Comparison of ENCODE assay signal across 20 cellular contexts in the genomic region with DNA sequence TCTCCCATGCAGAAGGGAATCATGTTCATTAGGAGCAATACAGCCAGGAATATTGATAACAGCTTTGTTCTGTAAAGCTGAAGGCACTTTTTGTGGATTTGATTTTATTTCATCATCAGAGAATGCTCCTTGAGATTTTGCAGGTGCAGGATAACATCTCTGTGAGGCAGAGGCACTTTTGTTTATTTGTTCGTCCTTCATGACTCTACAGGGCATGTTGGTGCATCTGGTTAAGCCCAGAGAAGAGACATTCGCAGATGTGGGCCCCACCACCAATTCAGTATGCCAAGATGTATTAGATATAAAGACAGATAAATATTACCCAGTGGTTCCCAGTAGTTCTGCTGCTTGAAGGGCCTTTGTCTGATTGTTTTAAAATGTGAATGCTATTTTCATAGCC.
A peak's percentile ranks its signal among the peaks of the same experiment; 100 is the strongest.
DNase-seq lines count a peak whose midpoint lies in the region; TF ChIP-seq lines count a peak whose summit lies in the region.
"Had no signal": no experiment of that assay in that cellular context is flagged by ENCODE, and none has a peak within 500 bp of the region (broad histone marks: within the 10 kb centered on the region; RNA-seq: fewer than 3 reads in every experiment).

No MANE protein-coding gene starts in this region.

- DNase-seq in DMS53 (lab: John Stamatoyannopoulos, UW): peak; percentile 11
- no peak for DNase-seq in DMS53 treated with DMSO at 0.1 percent for 48 hours (lab: John Stamatoyannopoulos, UW; ENCODE audit: unreplicated experiment)
- peak; percentile 80 for DNase-seq in NCI-H2171 treated with DMSO at 0.1 percent for 48 hours (lab: John Stamatoyannopoulos, UW)
- peak; percentile 50 for DNase-seq in mammary epithelial cell
- DNase-seq in GF-D8 (lab: John Stamatoyannopoulos, UW): no peak
- no peak for DNase-seq in activated CD4-positive, alpha-beta T cell treated with anti-CD3 and anti-CD28 coated beads, Interleukin-2, amount 50 U/mL, for 48 hours
- DNase-seq in AML-193 (lab: John Stamatoyannopoulos, UW): no peak
- DNase-seq: GM23248, Karpas-422, MM.1S, NCI-H1092 treated with DMSO at 0.1 percent for 48 hours, NCI-H2029 treated with DMSO at 0.1 percent for 48 hours, NCI-H82, PC-3, RPMI8226, SHP77 treated with DMSO at 0.1 percent for 48 hours had no signal

- POLR2A ChIA-PET in HEK293 (lab: Yijun Ruan, JAX): interaction anchor here (0.6 kb wide), 1 partner anchor 1528 kb away, joined by 3 read pairs; no protein-coding TSS in a partner anchor

- WGBS in mammary epithelial cell (ENCODE audit: low coverage, missing lambda C conversion rate): 0% methylated on average over 2 of the region's 2 CpGs

- in situ Hi-C loops in mammary epithelial cell (cut with MboI; ENCODE audit: low sequenced_read_pairs in 2 of 2): no loop called here

- no peaks in the 10 kb centered on the region for H3K27me3 ChIP-seq in mammary epithelial cell (ENCODE audit: insufficient read depth, low read length)

- H3K9me3 ChIP-seq in HEK293 (ENCODE audit: control insufficient read depth, insufficient read depth, low read depth, low read length) (no peaks in the 10 kb centered on the region), mammary epithelial cell (replicated peaks; ENCODE audit: insufficient read depth, low read length) (no peaks in the 10 kb centered on the region)
- H3K9me3 ChIP-seq: HAP-1 had no signal

- dilution Hi-C loops in mammary epithelial cell (cut with HindIII; ENCODE audit: low sequenced_read_pairs): no loop called here

- no peaks in the 10 kb centered on the region for H4K20me1 ChIP-seq in mammary epithelial cell (ENCODE audit: insufficient read depth, low read length)

- CTCF ChIA-PET in HEK293 (lab: Yijun Ruan, JAX) (no interaction called here), mammary epithelial cell (lab: Charles Lee; ENCODE audit: low non-redundant PET) (no interaction called here)

- intact Hi-C loops in mammary epithelial cell (cut with micrococcal nuclease): no loop called here

- H3K27ac ChIP-seq in HEK293 (ENCODE audit: extremely low read depth, low read depth, low read length): no peak overlapping the region
- no peak overlapping the region for H3K27ac ChIP-seq in mammary epithelial cell (ENCODE audit: insufficient read depth, low read depth, low read length)
- H3K27ac ChIP-seq: 22Rv1, GM23248 had no signal

- no peak overlapping the region for H3K4me2 ChIP-seq in mammary epithelial cell (ENCODE audit: insufficient read depth, low read depth, low read length)

- H3K4me3 ChIP-seq in HEK293 (ENCODE audit: low read depth, low read length) (no peak overlapping the region), mammary epithelial cell (replicated peaks in 1 of 3; ENCODE audit: insufficient read depth in 1 of 3, low read depth in 2 of 3, low read length in 3 of 3) (no peak overlapping the region)
- H3K4me3 ChIP-seq: GM12878, GM23248, HAP-1 had no signal

- no TSS peak for BruUV-seq in mammary epithelial cell (replicated peaks; lab: Mats Ljungman, UMichigan)

- TF ChIP-seq CTCF in HEK293 (tag by site-specific recombination; IDR thresholded peaks at IDR 0.05) (no peak), mammary epithelial cell (conservative IDR thresholded peaks at IDR 0.05 in 1 of 2, IDR thresholded peaks at IDR 0.05 in 1 of 2; ENCODE audit: extremely low read depth in 1 of 2, insufficient read depth in 1 of 2, low read depth in 1 of 2, low read length in 2 of 2) (no peak)

- H3K79me2 ChIP-seq in mammary epithelial cell (ENCODE audit: insufficient read depth, low read length): no peaks in the 10 kb centered on the region

- peaks cover 19% of the 10 kb centered on the region; the same call in 1 of the 2 replicates for H3K4me1 ChIP-seq in HEK293 (ENCODE audit: control insufficient read depth, insufficient read depth, low read length)
- peaks cover 4% of the 10 kb centered on the region for H3K4me1 ChIP-seq in mammary epithelial cell (ENCODE audit: insufficient read depth, low read length)

- no peak overlapping the region for H3K9ac ChIP-seq in mammary epithelial cell (ENCODE audit: insufficient read depth, low read length)
- H3K9ac ChIP-seq: GM23248 had no signal

- H2AFZ ChIP-seq in mammary epithelial cell (ENCODE audit: low read depth, low read length): no peak overlapping the region
- H2AFZ ChIP-seq: GM23248 had no signal

- H3K36me3 ChIP-seq in HEK293 (ENCODE audit: control insufficient read depth in 2 of 2, insufficient read depth in 1 of 2, low read length in 2 of 2) (no peaks in the 10 kb centered on the region), mammary epithelial cell (ENCODE audit: insufficient read depth, low read length) (no peaks in the 10 kb centered on the region)
- H3K36me3 ChIP-seq: HAP-1 had no signal

TF ChIP-seq in HEK293, 187 proteins besides CTCF, POLR2A, EP300 and RAD21:
- peak; percentile 99 for TF ChIP-seq ZNF692 (tag by site-specific recombination; IDR thresholded peaks at IDR 0.05)
- no peak for TF ChIP-seq ZNF624 (tag by site-specific recombination; IDR thresholded peaks at IDR 0.05)
- TF ChIP-seq, protein P1, sequence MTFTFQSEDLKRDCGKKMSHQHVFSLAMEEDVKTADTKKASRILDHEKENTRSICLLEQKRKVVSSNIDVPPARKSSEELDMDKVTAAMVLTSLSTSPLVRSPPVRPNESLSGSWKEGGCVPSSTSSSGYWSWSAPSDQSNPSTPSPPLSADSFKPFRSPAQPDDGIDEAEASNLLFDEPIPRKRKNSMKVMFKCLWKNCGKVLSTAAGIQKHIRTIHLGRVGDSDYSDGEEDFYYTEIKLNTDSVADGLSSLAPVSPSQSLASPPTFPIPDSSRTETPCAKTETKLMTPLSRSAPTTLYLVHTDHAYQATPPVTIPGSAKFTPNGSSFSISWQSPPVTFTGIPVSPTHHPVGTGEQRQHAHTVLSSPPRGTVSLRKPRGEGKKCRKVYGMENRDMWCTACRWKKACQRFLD (tag by site-specific recombination; IDR thresholded peaks at IDR 0.05): no peak
- TF ChIP-seq FEZF1 (tag by site-specific recombination; IDR thresholded peaks at IDR 0.05): peak; percentile 40; the same call in 1 of the 2 replicates
- no peak for TF ChIP-seq ZNF302 (tag by site-specific recombination; IDR thresholded peaks at IDR 0.05; ENCODE audit: low read depth)
- TF ChIP-seq ZFP69B (tag by site-specific recombination; IDR thresholded peaks at IDR 0.05): peak; percentile 94
- no peak for TF ChIP-seq ZNF768 (tag by site-specific recombination; IDR thresholded peaks at IDR 0.05)
TF ChIP-seq in HEK293: peak in this region for 3.

Comparison
In these comparisons a context has a peak if more than half of its experiments do, and no peak if none do; other contexts are left out.
1. DNase-seq: peak in DMS53 (single experiment), NCI-H2171 treated with DMSO at 0.1 percent for 48 hours (single experiment) and mammary epithelial cell (single experiment); none in DMS53 treated with DMSO at 0.1 percent for 48 hours (single experiment), GF-D8 (single experiment), activated CD4-positive, alpha-beta T cell treated with anti-CD3 and anti-CD28 coated beads, Interleukin-2, amount 50 U/mL, for 48 hours (0 of 2) and AML-193 (0 of 2).